In the genomic region with DNA sequence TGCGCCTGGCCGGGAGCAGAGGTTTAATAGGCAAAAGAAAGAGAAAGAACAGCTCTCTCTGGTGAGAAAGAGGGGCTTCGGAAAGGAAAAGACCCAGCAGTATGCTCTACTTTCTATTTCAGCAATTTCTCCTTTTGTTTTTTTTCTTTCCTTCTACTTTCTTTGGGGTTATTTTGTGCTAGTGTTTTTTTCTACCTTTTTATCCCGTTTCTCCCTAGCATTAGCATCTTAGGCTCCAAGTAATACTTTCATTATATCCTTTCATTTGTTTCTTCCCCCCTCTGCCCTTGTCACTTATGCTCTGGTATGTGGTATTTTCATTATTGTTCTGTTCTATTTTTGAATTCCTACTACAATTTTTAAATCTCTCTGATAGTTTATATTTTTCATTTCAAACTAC, we compare ENCODE assay signal across 22 cellular contexts. TPM values are rescaled to one million over a fixed set of nuclear protein-coding genes. Genes with fewer than 3 reads are reported as not detected.
DNase-seq lines count a peak whose midpoint lies in the region; ATAC-seq, FAIRE-seq and TF ChIP-seq lines count a peak whose summit lies in the region.
"Had no signal": no experiment of that assay in that cellular context is flagged by ENCODE, and none has a peak within 500 bp of the region (broad histone marks: within the 10 kb centered on the region; RNA-seq: fewer than 3 reads in every experiment).

No MANE protein-coding gene starts in this region.

- peaks cover 88% of the 10 kb centered on the region for H3K79me2 ChIP-seq in HepG2 (ENCODE audit: insufficient read depth, low read length)

- H3K27ac ChIP-seq in HepG2 (ENCODE audit: extremely low read length, insufficient read depth, low read length): peak overlapping the region; percentile 13
- no peak overlapping the region for H3K27ac ChIP-seq in right lobe of liver
- peak overlapping the region; percentile 51 for H3K27ac ChIP-seq in RWPE1
- H3K27ac ChIP-seq in Peyer's patch: no peak overlapping the region
- H3K27ac ChIP-seq: ascending aorta, left ventricle myocardium inferior, thyroid gland had no signal

- CTCF ChIA-PET in HepG2 (lab: Yijun Ruan, JAX; ENCODE audit: low intra/inter-chr PET ratio, low total read pairs) (no interaction called here), RWPE1 (lab: Yijun Ruan, JAX) (no interaction called here)

- TF ChIP-seq POLR2A in HepG2 (IDR thresholded peaks at IDR 0.05; ENCODE audit: insufficient read depth in 1 of 2, low read depth in 2 of 2, low read length in 2 of 2): no peak
- TF ChIP-seq POLR2A in right lobe of liver (IDR thresholded peaks at IDR 0.05): no peak
- no peak for TF ChIP-seq POLR2A in Peyer's patch (IDR thresholded peaks at IDR 0.05)

- FAIRE-seq in HepG2 (lab: Jason Lieb, UNC): no peak

- no peak overlapping the region for H3K9ac ChIP-seq in HepG2 (ENCODE audit: insufficient read depth, low read depth, low read length)

- H3K36me3 ChIP-seq in HepG2 (replicated peaks in 1 of 2; ENCODE audit: control insufficient read depth in 1 of 2, insufficient read depth in 2 of 2, low read length in 2 of 2) (peaks cover 4 to 16% of the 10 kb centered on the region in 2 experiments; a peak in 3 of 5 replicates), right lobe of liver (peaks cover 0 to 15% (median 5%) of the 10 kb centered on the region in 4 donors), Peyer's patch (peaks cover 0 to 13% (median 0%) of the 10 kb centered on the region in 3 donors)

- TF ChIP-seq CTCF in HepG2 (CRISPR knock-in tag; IDR thresholded peaks at IDR 0.05) (no peak), right lobe of liver (IDR thresholded peaks at IDR 0.05) (no peak), RWPE1 (conservative IDR thresholded peaks at IDR 0.05; ENCODE audit: low read depth) (no peak), Peyer's patch (IDR thresholded peaks at IDR 0.05) (no peak)

- DNase-seq in HepG2 (ENCODE audit: low spot score) (no peak), right lobe of liver (no peak), RWPE1 (ENCODE audit: low spot score) (no peak), MV-4-11 (lab: John Stamatoyannopoulos, UW) (no peak), Peyer's patch (no peak)
- no peak for DNase-seq in central memory CD8-positive, alpha-beta T cell (ENCODE audit: low spot score in 2 of 2)
- no peak for DNase-seq in stimulated activated naive CD8-positive, alpha-beta T cell treated with anti-CD3 and anti-CD28 coated beads, Interleukin-15, amount 100 ng/mL, for 72 hours
- DNase-seq in stimulated activated CD4-positive, alpha-beta T cell treated with anti-CD3 and anti-CD28 coated beads, Interleukin-15, amount 100 ng/mL, for 24 hours: no peak
- DNase-seq: activated CD4-positive, CD25-positive, alpha-beta regulatory T cell; activated effector memory CD4-positive, alpha-beta T cell treated with Interleukin-2 at 50 U/mL for 16 hours; DND-41; left ventricle myocardium inferior; mucosa of descending colon; NCI-H1105 treated with DMSO at 0.1 percent for 48 hours; NCI-H510A treated with DMSO at 0.1 percent for 48 hours; right cardiac atrium; T-helper 1 cell; thyroid gland had no signal

- H3K4me1 Mint-ChIP-seq in central memory CD8-positive, alpha-beta T cell: peaks cover 33% of the 10 kb centered on the region
- peaks cover 48% of the 10 kb centered on the region for H3K4me1 Mint-ChIP-seq in stimulated activated naive CD8-positive, alpha-beta T cell treated with anti-CD3 and anti-CD28 coated beads, Interleukin-15, amount 100 ng/mL, for 72 hours

- H2AFZ ChIP-seq in HepG2 (ENCODE audit: low read length): no peak overlapping the region

- TF ChIP-seq EP300 in HepG2 (IDR thresholded peaks at IDR 0.05; ENCODE audit: low read depth in 2 of 2, low read length in 2 of 2) (no peak), HepG2 (CRISPR knock-in tag; IDR thresholded peaks at IDR 0.05; ENCODE audit: borderline replicate concordance) (no peak)

- peaks cover 29% of the 10 kb centered on the region for H3K36me3 Mint-ChIP-seq in central memory CD8-positive, alpha-beta T cell (ENCODE audit: insufficient read depth)

- H3K27me3 ChIP-seq in HepG2 (ENCODE audit: control insufficient read depth in 1 of 2, insufficient read depth in 2 of 2, low read length in 2 of 2) (no peaks in the 10 kb centered on the region; a peak in 1 of 5 replicates), right lobe of liver (no peaks in the 10 kb centered on the region), Peyer's patch (no peaks in the 10 kb centered on the region)
- H3K27me3 ChIP-seq: ascending aorta, thyroid gland had no signal

- H4K20me1 ChIP-seq in HepG2 (ENCODE audit: insufficient read depth, low read length): peaks cover 6% of the 10 kb centered on the region; the same call in 1 of the 2 replicates

- 79% methylated on average over 4 of the region's 4 CpGs for WGBS in HepG2 (ENCODE audit: low lambda C conversion rate)
- 40% methylated on average over 1 of the region's 4 CpGs for WGBS in right lobe of liver (ENCODE audit: insufficient coverage, low coverage, low lambda C conversion rate, missing lambda C conversion rate)

- H3K9me3 Mint-ChIP-seq in central memory CD8-positive, alpha-beta T cell: no peaks in the 10 kb centered on the region
- no peaks in the 10 kb centered on the region for H3K9me3 Mint-ChIP-seq in stimulated activated naive CD8-positive, alpha-beta T cell treated with anti-CD3 and anti-CD28 coated beads, Interleukin-15, amount 100 ng/mL, for 72 hours
- H3K9me3 Mint-ChIP-seq: stimulated activated memory B cell treated with anti-CD40 and anti-IgM and Interleukin-4, amounts not matched to agents 10 μg/mL and 1 μg/mL and 100 μg/mL, for 72 hours had no signal

- H3K4me3 Mint-ChIP-seq in central memory CD8-positive, alpha-beta T cell: no peak overlapping the region
- H3K4me3 Mint-ChIP-seq in stimulated activated naive CD8-positive, alpha-beta T cell treated with anti-CD3 and anti-CD28 coated beads, Interleukin-15, amount 100 ng/mL, for 72 hours: peak overlapping the region; percentile 12 to 36
- H3K4me3 Mint-ChIP-seq: stimulated activated memory B cell treated with anti-CD40 and anti-IgM and Interleukin-4, amounts not matched to agents 10 μg/mL and 1 μg/mL and 100 μg/mL, for 72 hours had no signal

- H3K27me3 Mint-ChIP-seq in central memory CD8-positive, alpha-beta T cell: no peaks in the 10 kb centered on the region
- H3K27me3 Mint-ChIP-seq in stimulated activated naive CD8-positive, alpha-beta T cell treated with anti-CD3 and anti-CD28 coated beads, Interleukin-15, amount 100 ng/mL, for 72 hours: no peaks in the 10 kb centered on the region
- H3K27me3 Mint-ChIP-seq: stimulated activated memory B cell treated with anti-CD40 and anti-IgM and Interleukin-4, amounts not matched to agents 10 μg/mL and 1 μg/mL and 100 μg/mL, for 72 hours had no signal

- intact Hi-C loops in HepG2 (cut with micrococcal nuclease; ENCODE audit: unreplicated experiment): no loop called here
- intact Hi-C loops in right lobe of liver (cut with DNase I): no loop called here

- H3K9me3 ChIP-seq in HepG2 (ENCODE audit: low read length) (no peaks in the 10 kb centered on the region), right lobe of liver (no peaks in the 10 kb centered on the region), Peyer's patch (no peaks in the 10 kb centered on the region)
- H3K9me3 ChIP-seq: ascending aorta, left ventricle myocardium inferior, mucosa of descending colon, thyroid gland had no signal

- peak overlapping the region; percentile 62 for H3K27ac Mint-ChIP-seq in central memory CD8-positive, alpha-beta T cell (ENCODE audit: low read depth)
- H3K27ac Mint-ChIP-seq in stimulated activated naive CD8-positive, alpha-beta T cell treated with anti-CD3 and anti-CD28 coated beads, Interleukin-15, amount 100 ng/mL, for 72 hours: peak overlapping the region in 1 of 2 donors; percentile 75
- H3K27ac Mint-ChIP-seq: stimulated activated memory B cell treated with anti-CD40 and anti-IgM and Interleukin-4, amounts not matched to agents 10 μg/mL and 1 μg/mL and 100 μg/mL, for 72 hours had no signal

- H3K4me3 ChIP-seq in HepG2 (replicated peaks in 1 of 3; ENCODE audit: insufficient read depth in 1 of 3, low read depth in 2 of 3, low read length in 3 of 3) (no peak overlapping the region), right lobe of liver (no peak overlapping the region), Peyer's patch (no peak overlapping the region)
- H3K4me3 ChIP-seq: ascending aorta, left ventricle myocardium inferior, mucosa of descending colon, thyroid gland had no signal

- ATAC-seq in HepG2 (no peak), right lobe of liver (no peak)
- no peak for ATAC-seq in central memory CD8-positive, alpha-beta T cell (replicated peaks; ENCODE audit: extremely low read depth, poor library complexity, severe bottlenecking)
- ATAC-seq in stimulated activated naive CD8-positive, alpha-beta T cell treated with anti-CD3 and anti-CD28 coated beads, Interleukin-15, amount 100 ng/mL, for 72 hours: no peak
- ATAC-seq: mucosa of descending colon; right cardiac atrium; stimulated activated memory B cell treated with anti-CD40 and anti-IgM and Interleukin-4, amounts not matched to agents 10 μg/mL and 1 μg/mL and 100 μg/mL, for 72 hours had no signal

- POLR2A ChIA-PET in HepG2 (lab: Yijun Ruan, JAX) (no interaction called here), RWPE1 (lab: Yijun Ruan, JAX; ENCODE audit: low non-redundant PET) (interaction anchor here (0.6 kb wide), 1 partner anchor 13 kb away, joined by 5 read pairs; no protein-coding TSS in a partner anchor)

- H3K4me2 ChIP-seq in HepG2 (ENCODE audit: low read depth, low read length): no peak overlapping the region

- no peak for TF ChIP-seq RAD21 in HepG2 (CRISPR knock-in tag; IDR thresholded peaks at IDR 0.05)

- BruUV-seq in HepG2 (replicated peaks; lab: Mats Ljungman, UMichigan): no TSS peak

- in situ Hi-C loops in HepG2 (cut with HindIII; ENCODE audit: extremely low pct_ligation_motif_present, low pct_unique_long_range_greater_than_20kb): no loop called here

- H3K4me1 ChIP-seq in HepG2 (ENCODE audit: insufficient read depth, low read length) (peaks cover 54% of the 10 kb centered on the region), right lobe of liver (peaks cover 0 to 16% (median 4%) of the 10 kb centered on the region in 4 donors), Peyer's patch (peaks cover 0 to 14% (median 5%) of the 10 kb centered on the region in 4 donors)

RNA-seq across cellular contexts. Expression of gene SNU13, which starts 4.5 kb away (rescaled TPM):
- total RNA-seq in HepG2 (2016; rRNA removed; fragmentation: Illumina TruSeq; extraction: Trizol) (203 and 276 TPM in 2 replicates), right lobe of liver (10 to 100 TPM; 43.1 to 65.4 (median 50.1) TPM), Peyer's patch (10 to 100 TPM; 51.5 to 87.5 (median 58.6) TPM)
- total RNA-seq in HepG2 (2016; cell fraction: cytosol; rRNA removed; fragmentation: Illumina TruSeq; extraction: Trizol; ENCODE audit: low read depth): 81.0 and 91.5 TPM in 2 replicates
- 199 and 275 TPM in 2 replicates for total RNA-seq in HepG2 (2016; cell fraction: insoluble cytoplasmic fraction; rRNA removed; fragmentation: Illumina TruSeq; extraction: Trizol)
- total RNA-seq in HepG2 (2016; cell fraction: membrane; rRNA removed; fragmentation: Illumina TruSeq; extraction: Trizol): 122 and 129 TPM in 2 replicates
- total RNA-seq in HepG2 (2016; cell fraction: nucleus; rRNA removed; fragmentation: Illumina TruSeq; extraction: Trizol): 62.6 and 67.0 TPM in 2 replicates
- polyA plus RNA-seq in HepG2 (2011; rRNA removed): 287 and 294 TPM in 2 replicates
- polyA plus RNA-seq in HepG2 (2011; cell fraction: cytosol; rRNA removed): 300 and 301 TPM in 2 replicates
- polyA plus RNA-seq in HepG2 (2011; cell fraction: nucleus; rRNA removed): 84.3 and 96.7 TPM in 2 replicates
- polyA plus RNA-seq in HepG2 (2012): 185 and 224 TPM in 2 replicates
- 108 and 124 TPM in 2 replicates for polyA plus RNA-seq in HepG2 (2016; cell fraction: cytosol; fragmentation: Illumina TruSeq; extraction: Trizol; ENCODE audit: low read depth)
- polyA plus RNA-seq in HepG2 (2016; cell fraction: insoluble cytoplasmic fraction; fragmentation: Illumina TruSeq; extraction: Trizol; ENCODE audit: low read depth): 406 and 429 TPM in 2 replicates
- polyA plus RNA-seq in HepG2 (2016; cell fraction: membrane; fragmentation: Illumina TruSeq; extraction: Trizol; ENCODE audit: low read depth): 153 and 154 TPM in 2 replicates
- 168 and 172 TPM in 2 replicates for polyA plus RNA-seq in HepG2 (2016; cell fraction: nucleus; fragmentation: Illumina TruSeq; extraction: Trizol; ENCODE audit: insufficient read depth, low read depth)
- 181 and 279 TPM in 2 replicates for polyA minus RNA-seq in HepG2 (2011; rRNA and poly(A)+ RNA removed; ENCODE audit: low replicate concordance)
- 72.6 and 78.5 TPM in 2 replicates for polyA minus RNA-seq in HepG2 (2011; cell fraction: cytosol; rRNA and poly(A)+ RNA removed)
- polyA minus RNA-seq in HepG2 (2011; cell fraction: nucleus; rRNA and poly(A)+ RNA removed): 35.0 and 35.4 TPM in 2 replicates

RNA-seq across cellular contexts. Expression of gene MEI1, which starts 15.1 kb away (rescaled TPM):
- total RNA-seq in HepG2 (2016; rRNA removed; fragmentation: Illumina TruSeq; extraction: Trizol) (0.53 and 0.75 TPM in 2 replicates), right lobe of liver (1 to 10 TPM in 1 of 6 experiments, under 1 TPM in 5; 0.37 to 1.0 (median 0.60) TPM), Peyer's patch (10 to 100 TPM in 2 of 4 donors, 1 to 10 TPM in 2; 1.1 to 20.6 (median 11.7) TPM)
- total RNA-seq in HepG2 (2016; cell fraction: cytosol; rRNA removed; fragmentation: Illumina TruSeq; extraction: Trizol; ENCODE audit: low read depth): 0.44 and 0.61 TPM in 2 replicates
- 0.89 and 1.8 TPM in 2 replicates for total RNA-seq in HepG2 (2016; cell fraction: insoluble cytoplasmic fraction; rRNA removed; fragmentation: Illumina TruSeq; extraction: Trizol)
- 0.37 and 1.00 TPM in 2 replicates for total RNA-seq in HepG2 (2016; cell fraction: membrane; rRNA removed; fragmentation: Illumina TruSeq; extraction: Trizol)
- total RNA-seq in HepG2 (2016; cell fraction: nucleus; rRNA removed; fragmentation: Illumina TruSeq; extraction: Trizol): 1.1 and 1.6 TPM in 2 replicates
- polyA plus RNA-seq in HepG2 (2011; rRNA removed): 1.9 and 2.7 TPM in 2 replicates
- 2.4 and 3.3 TPM in 2 replicates for polyA plus RNA-seq in HepG2 (2011; cell fraction: cytosol; rRNA removed)
- 2.4 and 4.4 TPM in 2 replicates for polyA plus RNA-seq in HepG2 (2011; cell fraction: nucleus; rRNA removed)
- 0.65 and 2.0 TPM in 2 replicates for polyA plus RNA-seq in HepG2 (2012)
- polyA plus RNA-seq in HepG2 (2016; cell fraction: cytosol; fragmentation: Illumina TruSeq; extraction: Trizol; ENCODE audit: low read depth): 0.29 and 0.57 TPM in 2 replicates
- 0.39 and 0.81 TPM in 2 replicates for polyA plus RNA-seq in HepG2 (2016; cell fraction: insoluble cytoplasmic fraction; fragmentation: Illumina TruSeq; extraction: Trizol; ENCODE audit: low read depth)
- polyA plus RNA-seq in HepG2 (2016; cell fraction: membrane; fragmentation: Illumina TruSeq; extraction: Trizol; ENCODE audit: low read depth): 0.72 and 0.74 TPM in 2 replicates
- 1.9 TPM in 1 of 2 replicates, not detected in the other for polyA plus RNA-seq in HepG2 (2016; cell fraction: nucleus; fragmentation: Illumina TruSeq; extraction: Trizol; ENCODE audit: insufficient read depth, low read depth)
- polyA minus RNA-seq in HepG2 (2011; rRNA and poly(A)+ RNA removed; ENCODE audit: low replicate concordance): 0.21 and 1.5 TPM in 2 replicates
- not detected in 2 replicates for polyA minus RNA-seq in HepG2 (2011; cell fraction: cytosol; rRNA and poly(A)+ RNA removed)
- 1.3 and 2.4 TPM in 2 replicates for polyA minus RNA-seq in HepG2 (2011; cell fraction: nucleus; rRNA and poly(A)+ RNA removed)
- total RNA-seq: ascending aorta, HT-29, LHCN-M2 had no signal

Comparison
In these comparisons a context has a peak if more than half of its experiments do, and no peak if none do; other contexts are left out.
1. H3K27ac ChIP-seq: peak in HepG2 (single experiment) and RWPE1 (single experiment); none in right lobe of liver (0 of 3) and Peyer's patch (0 of 4).